In the genomic region with DNA sequence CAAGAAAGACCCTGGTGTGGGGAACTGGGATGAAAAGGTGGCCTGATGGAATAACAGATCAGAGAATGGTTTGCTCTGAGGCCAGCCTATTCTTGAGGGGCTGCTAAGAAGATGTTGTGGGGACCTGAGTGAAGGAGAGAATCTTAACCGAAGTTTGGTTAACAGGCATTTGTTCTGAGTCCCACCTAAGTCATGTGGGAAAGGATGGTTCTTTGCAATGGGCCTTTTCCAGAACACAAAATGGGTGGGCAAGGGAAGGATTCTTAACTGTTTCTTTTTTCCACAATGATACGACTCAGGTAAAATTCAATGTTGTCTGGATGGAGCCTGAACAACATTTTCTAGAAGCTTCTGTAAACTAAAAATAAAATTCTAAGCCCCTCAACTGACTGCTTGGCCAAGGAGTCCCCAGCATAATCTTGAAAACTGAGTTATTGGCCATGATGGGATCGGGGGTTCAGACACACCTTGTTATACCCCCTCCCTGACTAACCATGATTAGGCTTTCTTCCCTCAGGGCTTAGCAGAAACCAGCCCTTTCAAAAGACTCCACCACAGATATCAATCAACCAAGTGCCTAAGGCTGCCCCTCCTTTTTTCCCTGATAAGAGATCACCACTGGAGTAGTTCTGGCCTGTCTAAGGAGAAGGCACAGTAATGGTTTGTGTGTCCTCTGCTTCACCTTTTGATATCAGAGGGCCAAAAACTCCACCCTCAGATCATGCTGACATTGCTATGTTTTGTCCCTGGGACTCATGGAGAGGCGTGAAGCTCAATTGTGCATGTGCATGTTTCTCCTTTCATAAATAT, we compare ENCODE assay signal across 22 cellular contexts. TPM values are rescaled to one million over a fixed set of nuclear protein-coding genes. Genes with fewer than 3 reads are reported as not detected.
"Had no signal": no experiment of that assay in that cellular context is flagged by ENCODE, and none has a peak within 500 bp of the region (broad histone marks: within the 10 kb centered on the region; RNA-seq: fewer than 3 reads in every experiment).

No MANE protein-coding gene starts in this region.

- H3K4me1 ChIP-seq: body of pancreas, left ventricle myocardium inferior, prostate gland, thyroid gland had no signal

- H3K4me3 Mint-ChIP-seq: activated CD8-positive, alpha-beta memory T cell treated with anti-CD3 and anti-CD28 coated beads, Interleukin-2, amount 10 ng/mL, durations not matched to agents 7 days and 5 days; activated naive CD8-positive, alpha-beta T cell; nephron; stimulated activated naive B cell treated with anti-CD40 and anti-IgM and Interleukin-4, amounts not matched to agents 10 μg/mL and 1 μg/mL and 100 μg/mL, for 72 hours had no signal

- H3K4me1 Mint-ChIP-seq: activated CD8-positive, alpha-beta memory T cell treated with anti-CD3 and anti-CD28 coated beads, Interleukin-2, amount 10 ng/mL, durations not matched to agents 7 days and 5 days; nephron had no signal

- H3K36me3 Mint-ChIP-seq: activated CD8-positive, alpha-beta memory T cell treated with anti-CD3 and anti-CD28 coated beads, Interleukin-2, amount 10 ng/mL, durations not matched to agents 7 days and 5 days; activated naive CD8-positive, alpha-beta T cell; stimulated activated naive B cell treated with anti-CD40 and anti-IgM and Interleukin-4, amounts not matched to agents 10 μg/mL and 1 μg/mL and 100 μg/mL, for 72 hours had no signal

- H3K27ac Mint-ChIP-seq: activated CD8-positive, alpha-beta memory T cell treated with anti-CD3 and anti-CD28 coated beads, Interleukin-2, amount 10 ng/mL, durations not matched to agents 7 days and 5 days; activated naive CD8-positive, alpha-beta T cell; nephron; stimulated activated naive B cell treated with anti-CD40 and anti-IgM and Interleukin-4, amounts not matched to agents 10 μg/mL and 1 μg/mL and 100 μg/mL, for 72 hours had no signal

- DNase-seq: activated CD4-positive, alpha-beta T cell treated with anti-CD3 and anti-CD28 coated beads, Interleukin-2, amount 50 U/mL, for 48 hours; activated CD8-positive, alpha-beta memory T cell treated with anti-CD3 and anti-CD28 coated beads, Interleukin-2, amount 10 ng/mL, durations not matched to agents 7 days and 5 days; activated T-cell treated with anti-CD3 and anti-CD28 coated beads, Interleukin-2, amount 50 U/mL, for 1 hour; amygdala; body of pancreas; caudate nucleus; left ventricle myocardium inferior; mesenchymal stem cell; nucleus accumbens; right cardiac atrium; stimulated activated CD4-positive, alpha-beta T cell treated with anti-CD3 and anti-CD28 coated beads, Interleukin-15, amount 100 ng/mL, for 24 hours; stimulated activated CD4-positive, alpha-beta T cell treated with anti-CD3 and anti-CD28 coated beads, Interleukin-4, amount 100 ng/mL, for 1 hour; stimulated activated naive B cell treated with anti-CD40 and anti-IgM and Interleukin-4, amounts not matched to agents 10 μg/mL and 1 μg/mL and 100 μg/mL, for 72 hours; thyroid gland; WERI-Rb-1 had no signal

- H3K4me3 ChIP-seq: body of pancreas, hepatocyte, left ventricle myocardium inferior, prostate gland, skin epidermis, thyroid gland, vagina had no signal

- H3K36me3 ChIP-seq: left ventricle myocardium inferior, prostate gland, thyroid gland, vagina, WERI-Rb-1 had no signal

- H3K27me3 ChIP-seq: body of pancreas, hepatocyte, thyroid gland, vagina had no signal

- H3K9me3 Mint-ChIP-seq: nephron had no signal

- H3K27ac ChIP-seq: body of pancreas, hepatocyte, left ventricle myocardium inferior, prostate gland, skin epidermis, thyroid gland, vagina, WERI-Rb-1 had no signal

- ATAC-seq: activated CD8-positive, alpha-beta memory T cell treated with anti-CD3 and anti-CD28 coated beads, Interleukin-2, amount 10 ng/mL, durations not matched to agents 7 days and 5 days; body of pancreas; esophagus mucosa; right cardiac atrium had no signal

RNA-seq across cellular contexts. Expression of gene SCN11A, which starts 30.1 kb away (rescaled TPM):
- total RNA-seq: vagina had no signal
- polyA plus RNA-seq: right cardiac atrium had no signal
